ENCODE assay signal across 27 cellular contexts in genomic region chr17:37162800-37163199, GRCh38.
"Had no signal": no experiment of that assay in that cellular context is flagged by ENCODE, and none has a peak within 500 bp of the region (broad histone marks: within the 10 kb centered on the region; RNA-seq: fewer than 3 reads in every experiment).

No MANE protein-coding gene starts in this region.

- H3K36me3 ChIP-seq: breast epithelium, colonic mucosa had no signal

- H3K9me3 ChIP-seq: ascending aorta, breast epithelium, colonic mucosa, heart left ventricle had no signal

- ATAC-seq: activated naive CD4-positive, alpha-beta T cell treated with anti-CD3 and anti-CD28 coated beads, Interleukin-2, amount 50 U/mL, for 72 hours; activated T-cell treated with anti-CD3 and anti-CD28 coated beads, Interleukin-2, amount 50 U/mL, for 72 hours; esophagus mucosa; heart left ventricle had no signal

- H3K4me3 ChIP-seq: ascending aorta, breast epithelium, cardiac muscle cell, colonic mucosa, heart left ventricle had no signal

- H3K27me3 ChIP-seq: ascending aorta, breast epithelium, cardiac muscle cell, colonic mucosa, heart left ventricle had no signal

- DNase-seq: activated CD4-positive, alpha-beta memory T cell treated with anti-CD3 and anti-CD28 coated beads, Interleukin-2, amount 10 ng/mL, durations not matched to agents 7 days and 5 days; activated CD4-positive, alpha-beta T cell treated with anti-CD3 and anti-CD28 coated beads for 1 hour; activated CD4-positive, alpha-beta T cell treated with anti-CD3 and anti-CD28 coated beads for 4 hours; activated CD4-positive, alpha-beta T cell treated with anti-CD3 and anti-CD28 coated beads, Interleukin-2, amount 10 ng/mL, durations not matched to agents 7 days and 5 days; activated CD4-positive, alpha-beta T cell treated with anti-CD3 and anti-CD28 coated beads, Interleukin-2, amount 50 U/mL, for 4 hours; activated CD8-positive, alpha-beta memory T cell treated with anti-CD3 and anti-CD28 coated beads, Interleukin-2, amount 50 U/mL, for 48 hours; activated gamma-delta T cell; activated naive CD4-positive, alpha-beta T cell; activated naive CD4-positive, alpha-beta T cell treated with anti-CD3 and anti-CD28 coated beads, Interleukin-2, amount 10 ng/mL, durations not matched to agents 7 days and 5 days; activated naive CD8-positive, alpha-beta T cell treated with anti-CD3 and anti-CD28 coated beads, Interleukin-2, amount 10 ng/mL, durations not matched to agents 7 days and 5 days; activated T-cell treated with anti-CD3 and anti-CD28 coated beads for 4 hours; activated T-cell treated with anti-CD3 and anti-CD28 coated beads, Interleukin-2, amount 50 U/mL, for 24 hours; activated T-cell treated with anti-CD3 and anti-CD28 coated beads, Interleukin-2, amount 50 U/mL, for 72 hours; central memory CD4-positive, alpha-beta T cell; cerebellar nuclear complex; colonic mucosa; effector CD8-positive, alpha-beta T cell; foreskin fibroblast; glutamatergic neuron; heart left ventricle; T-helper 2 cell had no signal

- H3K9me3 Mint-ChIP-seq: activated CD4-positive, alpha-beta memory T cell treated with anti-CD3 and anti-CD28 coated beads, Interleukin-2, amount 10 ng/mL, durations not matched to agents 7 days and 5 days; activated CD4-positive, alpha-beta T cell treated with anti-CD3 and anti-CD28 coated beads, Interleukin-2, amount 10 ng/mL, durations not matched to agents 7 days and 5 days; activated naive CD4-positive, alpha-beta T cell treated with anti-CD3 and anti-CD28 coated beads, Interleukin-2, amount 10 ng/mL, durations not matched to agents 7 days and 5 days; activated naive CD4-positive, alpha-beta T cell treated with anti-CD3 and anti-CD28 coated beads, Interleukin-2, amount 50 U/mL, for 72 hours; activated naive CD8-positive, alpha-beta T cell treated with anti-CD3 and anti-CD28 coated beads, Interleukin-2, amount 10 ng/mL, durations not matched to agents 7 days and 5 days; activated T-cell treated with anti-CD3 and anti-CD28 coated beads, Interleukin-2, amount 50 U/mL, for 24 hours; activated T-cell treated with anti-CD3 and anti-CD28 coated beads, Interleukin-2, amount 50 U/mL, for 72 hours; brain had no signal

- H3K4me1 ChIP-seq: ascending aorta, breast epithelium, colonic mucosa, heart left ventricle had no signal

- H3K4me1 Mint-ChIP-seq: activated CD4-positive, alpha-beta memory T cell treated with anti-CD3 and anti-CD28 coated beads, Interleukin-2, amount 10 ng/mL, durations not matched to agents 7 days and 5 days; activated CD4-positive, alpha-beta T cell treated with anti-CD3 and anti-CD28 coated beads, Interleukin-2, amount 10 ng/mL, durations not matched to agents 7 days and 5 days; activated naive CD4-positive, alpha-beta T cell treated with anti-CD3 and anti-CD28 coated beads, Interleukin-2, amount 10 ng/mL, durations not matched to agents 7 days and 5 days; activated naive CD8-positive, alpha-beta T cell treated with anti-CD3 and anti-CD28 coated beads, Interleukin-2, amount 10 ng/mL, durations not matched to agents 7 days and 5 days; brain had no signal

- H3K4me3 Mint-ChIP-seq: activated CD4-positive, alpha-beta memory T cell treated with anti-CD3 and anti-CD28 coated beads, Interleukin-2, amount 10 ng/mL, durations not matched to agents 7 days and 5 days; activated CD4-positive, alpha-beta T cell treated with anti-CD3 and anti-CD28 coated beads, Interleukin-2, amount 10 ng/mL, durations not matched to agents 7 days and 5 days; activated naive CD4-positive, alpha-beta T cell treated with anti-CD3 and anti-CD28 coated beads, Interleukin-2, amount 10 ng/mL, durations not matched to agents 7 days and 5 days; activated naive CD8-positive, alpha-beta T cell treated with anti-CD3 and anti-CD28 coated beads, Interleukin-2, amount 10 ng/mL, durations not matched to agents 7 days and 5 days; activated T-cell treated with anti-CD3 and anti-CD28 coated beads, Interleukin-2, amount 50 U/mL, for 24 hours; activated T-cell treated with anti-CD3 and anti-CD28 coated beads, Interleukin-2, amount 50 U/mL, for 72 hours; brain had no signal

- H3K27ac ChIP-seq: ascending aorta, breast epithelium, cardiac muscle cell, colonic mucosa, heart left ventricle had no signal

- H3K27me3 Mint-ChIP-seq: activated CD4-positive, alpha-beta memory T cell treated with anti-CD3 and anti-CD28 coated beads, Interleukin-2, amount 10 ng/mL, durations not matched to agents 7 days and 5 days; activated CD4-positive, alpha-beta T cell treated with anti-CD3 and anti-CD28 coated beads, Interleukin-2, amount 10 ng/mL, durations not matched to agents 7 days and 5 days; activated naive CD4-positive, alpha-beta T cell treated with anti-CD3 and anti-CD28 coated beads, Interleukin-2, amount 10 ng/mL, durations not matched to agents 7 days and 5 days; activated naive CD8-positive, alpha-beta T cell treated with anti-CD3 and anti-CD28 coated beads, Interleukin-2, amount 10 ng/mL, durations not matched to agents 7 days and 5 days; activated T-cell treated with anti-CD3 and anti-CD28 coated beads, Interleukin-2, amount 50 U/mL, for 24 hours; brain had no signal

- H3K27ac Mint-ChIP-seq: activated CD4-positive, alpha-beta memory T cell treated with anti-CD3 and anti-CD28 coated beads, Interleukin-2, amount 10 ng/mL, durations not matched to agents 7 days and 5 days; activated CD4-positive, alpha-beta T cell treated with anti-CD3 and anti-CD28 coated beads, Interleukin-2, amount 10 ng/mL, durations not matched to agents 7 days and 5 days; activated naive CD4-positive, alpha-beta T cell treated with anti-CD3 and anti-CD28 coated beads, Interleukin-2, amount 10 ng/mL, durations not matched to agents 7 days and 5 days; activated naive CD4-positive, alpha-beta T cell treated with anti-CD3 and anti-CD28 coated beads, Interleukin-2, amount 50 U/mL, for 72 hours; activated naive CD8-positive, alpha-beta T cell treated with anti-CD3 and anti-CD28 coated beads, Interleukin-2, amount 10 ng/mL, durations not matched to agents 7 days and 5 days; activated T-cell treated with anti-CD3 and anti-CD28 coated beads, Interleukin-2, amount 50 U/mL, for 24 hours; activated T-cell treated with anti-CD3 and anti-CD28 coated beads, Interleukin-2, amount 50 U/mL, for 72 hours; brain had no signal
